12 cellular contexts compared by ENCODE assay signal in genomic region chr6:3125832-3126231, GRCh38. TPM values are rescaled to one million over a fixed set of nuclear protein-coding genes. Genes with fewer than 3 reads are reported as not detected.
DNase-seq lines count a peak whose midpoint lies in the region; ATAC-seq, FAIRE-seq and TF ChIP-seq lines count a peak whose summit lies in the region.
"Had no signal": no experiment of that assay in that cellular context is flagged by ENCODE, and none has a peak within 500 bp of the region (broad histone marks: within the 10 kb centered on the region; RNA-seq: fewer than 3 reads in every experiment).

No MANE protein-coding gene starts in this region.

- TF ChIP-seq CTCF in HEK293 (tag by site-specific recombination; IDR thresholded peaks at IDR 0.05) = no peak
- TF ChIP-seq CTCF in OCI-LY3 (IDR thresholded peaks at IDR 0.05; ENCODE audit: low read depth, low read length) = no peak
- no peak for TF ChIP-seq CTCF in GM12878 (IDR thresholded peaks at IDR 0.05 in 2 of 3, conservative IDR thresholded peaks at IDR 0.05 in 1 of 3; ENCODE audit: control insufficient read depth in 2 of 3, extremely low read depth in 1 of 3, insufficient read depth in 1 of 3, low read depth in 3 of 3, low read length in 3 of 3)
- no peak for TF ChIP-seq CTCF in endodermal cell (conservative IDR thresholded peaks at IDR 0.05)

- no peaks in the 10 kb centered on the region for H3K4me1 ChIP-seq in HEK293 (ENCODE audit: control insufficient read depth, insufficient read depth, low read length)
- H3K4me1 ChIP-seq in OCI-LY3 (ENCODE audit: low read length) = peaks cover 7% of the 10 kb centered on the region
- peaks cover 7% of the 10 kb centered on the region for H3K4me1 ChIP-seq in GM12878 (ENCODE audit: control insufficient read depth, insufficient read depth, low read length)
- H3K4me1 ChIP-seq in mucosa of stomach (ENCODE audit: control insufficient read depth, insufficient read depth, low read length) = no peaks in the 10 kb centered on the region
- H3K4me1 ChIP-seq in endodermal cell (ENCODE audit: control insufficient read depth, insufficient read depth, low read length) = no peaks in the 10 kb centered on the region
- H3K4me1 ChIP-seq in CD4-positive, alpha-beta memory T cell (ENCODE audit: insufficient read depth, low read length) = no peaks in the 10 kb centered on the region
- H3K4me1 ChIP-seq: Peyer's patch had no signal

- in situ Hi-C loops in GM12878 (cut with MboI) = loop anchor here (5.0 kb wide), 2 partner anchors 126 to 606 kb away; no protein-coding TSS in a partner anchor

- SMC1A ChIA-PET in GM12878 (lab: Charles Lee; ENCODE audit: uncharacterized antibody, unreplicated experiment) = interaction anchor here (1.0 to 3.5 kb wide), 7 partner anchors 17 to 278 kb away, joined by 3 to 32 read pairs (median 4); no protein-coding TSS in a partner anchor

- H3K4me2 ChIP-seq in OCI-LY3 (ENCODE audit: low read length) (0 out of 2 replicates have a peak overlapping the region, but pooled peaks have one; percentile 9), GM12878 (ENCODE audit: control insufficient read depth, insufficient read depth) (no peak overlapping the region)

- WGBS in GM12878 (ENCODE audit: insufficient coverage, insufficient replicate concordance, low lambda C conversion rate, missing lambda C conversion rate) = 0% methylated on average over 2 of the region's 2 CpGs
- WGBS in endodermal cell (ENCODE audit: insufficient coverage in 1 of 2, insufficient read length in 1 of 2), 2 experiments = 29 to 37% methylated on average over 2 of the region's 2 CpGs

- no TSS peak for BruUV-seq in GM12878 (replicated peaks; lab: Mats Ljungman, UMichigan)

- no peaks in the 10 kb centered on the region for H3K79me2 ChIP-seq in OCI-LY3 (ENCODE audit: low read length)
- no peaks in the 10 kb centered on the region for H3K79me2 ChIP-seq in GM12878 (ENCODE audit: control insufficient read depth, insufficient read depth, low read length)

- intact Hi-C loops in GM12878 (cut with micrococcal nuclease; ENCODE audit: unreplicated experiment) = loop anchor here (1.0 to 2.0 kb wide), 5 partner anchors 83 to 607 kb away; partner anchors contain the start of gene PSMG4
- intact Hi-C loops in CD4-positive, alpha-beta memory T cell (cut with micrococcal nuclease) = loop anchor here (1.0 to 2.0 kb wide), 4 partner anchors 31 to 606 kb away; partner anchors contain the start of gene TUBB2A

- no peaks in the 10 kb centered on the region for H4K20me1 ChIP-seq in OCI-LY3 (ENCODE audit: insufficient read depth, low read length)
- H4K20me1 ChIP-seq in GM12878 (ENCODE audit: control insufficient read depth, insufficient read depth) = no peaks in the 10 kb centered on the region

- H3K9me3 Mint-ChIP-seq in endodermal cell = no peaks in the 10 kb centered on the region
- no peaks in the 10 kb centered on the region for H3K9me3 Mint-ChIP-seq in CD4-positive, alpha-beta memory T cell
- H3K9me3 Mint-ChIP-seq: CD14-positive monocyte had no signal

- peak; percentile 30 for ATAC-seq in GM12878

- peaks cover 30% of the 10 kb centered on the region for H3K36me3 Mint-ChIP-seq in endodermal cell (ENCODE audit: low read depth)
- H3K36me3 Mint-ChIP-seq in CD4-positive, alpha-beta memory T cell = peaks cover 12 to 16% of the 10 kb centered on the region in 2 donors

- H3K9me3 ChIP-seq in HEK293 (ENCODE audit: control insufficient read depth, insufficient read depth, low read depth, low read length) = no peaks in the 10 kb centered on the region
- H3K9me3 ChIP-seq in OCI-LY3 (ENCODE audit: insufficient read depth, low read length) = no peaks in the 10 kb centered on the region
- H3K9me3 ChIP-seq in GM12878 (replicated peaks; ENCODE audit: control insufficient read depth, insufficient read depth, low read length) = no peaks in the 10 kb centered on the region
- no peaks in the 10 kb centered on the region for H3K9me3 ChIP-seq in mucosa of stomach (ENCODE audit: control insufficient read depth, low read length)
- no peaks in the 10 kb centered on the region for H3K9me3 ChIP-seq in endodermal cell (ENCODE audit: control insufficient read depth, low read length)
- H3K9me3 ChIP-seq in CD4-positive, alpha-beta memory T cell (ENCODE audit: control insufficient read depth in 1 of 2, low read length in 2 of 2) = no peaks in the 10 kb centered on the region
- H3K9me3 ChIP-seq: Caco-2, MG63, Peyer's patch had no signal

- H3K9ac ChIP-seq in OCI-LY3 (ENCODE audit: low read length) = no peak overlapping the region
- H3K9ac ChIP-seq in GM12878 (ENCODE audit: control insufficient read depth, insufficient read depth, low read length) = no peak overlapping the region
- peak overlapping the region; percentile 7 for H3K9ac ChIP-seq in mucosa of stomach (ENCODE audit: low read length)
- no peak overlapping the region for H3K9ac ChIP-seq in endodermal cell (ENCODE audit: extremely low read depth, low read length, poor library complexity, severe bottlenecking)

- TF ChIP-seq POLR2A in GM12878 (IDR thresholded peaks at IDR 0.05; ENCODE audit: low read depth, low read length) = no peak

- no peak overlapping the region for H3K27ac ChIP-seq in HEK293 (ENCODE audit: extremely low read depth, low read depth, low read length)
- H3K27ac ChIP-seq in OCI-LY3 (ENCODE audit: low read length) = no peak overlapping the region
- no peak overlapping the region for H3K27ac ChIP-seq in GM12878 (ENCODE audit: control insufficient read depth, insufficient read depth)
- no peak overlapping the region for H3K27ac ChIP-seq in endodermal cell (ENCODE audit: low read depth, low read length)
- H3K27ac ChIP-seq in CD4-positive, alpha-beta memory T cell (ENCODE audit: low read depth, low read length) = no peak overlapping the region
- H3K27ac ChIP-seq: Peyer's patch had no signal

- POLR2A ChIA-PET in HEK293 (lab: Yijun Ruan, JAX) (no interaction called here), GM12878 (lab: Charles Lee) (no interaction called here)
- POLR2A ChIA-PET in CD4-positive, alpha-beta memory T cell (lab: Charles Lee; ENCODE audit: partially characterized antibody) = no interaction called here

- H3K4me3 Mint-ChIP-seq in endodermal cell = no peak overlapping the region
- H3K4me3 Mint-ChIP-seq in CD4-positive, alpha-beta memory T cell = no peak overlapping the region
- H3K4me3 Mint-ChIP-seq: CD14-positive monocyte had no signal

- no peak for TF ChIP-seq RAD21 in GM12878 (IDR thresholded peaks at IDR 0.05; ENCODE audit: insufficient read depth, low read depth, low read length)

- H3K27me3 ChIP-seq in OCI-LY3 (ENCODE audit: low read depth, low read length) (no peaks in the 10 kb centered on the region), GM12878 (replicated peaks in 1 of 2; ENCODE audit: control insufficient read depth in 2 of 2, insufficient read depth in 2 of 2, low read length in 1 of 2) (no peaks in the 10 kb centered on the region), mucosa of stomach (ENCODE audit: control insufficient read depth, insufficient read depth, low read length) (no peaks in the 10 kb centered on the region), endodermal cell (ENCODE audit: control insufficient read depth, insufficient read depth, low read length, poor library complexity, severe bottlenecking) (no peaks in the 10 kb centered on the region)
- no peaks in the 10 kb centered on the region for H3K27me3 ChIP-seq in CD4-positive, alpha-beta memory T cell (ENCODE audit: insufficient read depth, low read length)
- H3K27me3 ChIP-seq: MG63, Peyer's patch had no signal

- DNase-seq in GM12878 (ENCODE audit: low read depth, low spot score) = no peak
- no peak for DNase-seq in endodermal cell
- no peak for DNase-seq in activated CD4-positive, CD25-positive, alpha-beta regulatory T cell (lab: John Stamatoyannopoulos, UW)
- no peak for DNase-seq in CD4-positive, alpha-beta memory T cell
- no peak for DNase-seq in CD1c-positive myeloid dendritic cell (ENCODE audit: extremely low spot score)

- peaks cover 6 to 26% of the 10 kb centered on the region in 2 experiments; a peak in 2 of 3 replicates for H3K36me3 ChIP-seq in HEK293 (ENCODE audit: control insufficient read depth in 2 of 2, insufficient read depth in 1 of 2, low read length in 2 of 2)
- no peaks in the 10 kb centered on the region for H3K36me3 ChIP-seq in OCI-LY3 (replicated peaks; ENCODE audit: low read depth, low read length)
- no peaks in the 10 kb centered on the region for H3K36me3 ChIP-seq in GM12878 (ENCODE audit: control insufficient read depth in 2 of 2, insufficient read depth in 2 of 2, low read length in 1 of 2)
- H3K36me3 ChIP-seq in mucosa of stomach (ENCODE audit: control insufficient read depth, insufficient read depth, low read length) = no peaks in the 10 kb centered on the region
- H3K36me3 ChIP-seq in endodermal cell (ENCODE audit: control insufficient read depth, insufficient read depth, low read length) = peaks cover 29% of the 10 kb centered on the region
- H3K36me3 ChIP-seq in CD4-positive, alpha-beta memory T cell (ENCODE audit: insufficient read depth, low read length) = no peaks in the 10 kb centered on the region
- H3K36me3 ChIP-seq: MG63 had no signal

- TF ChIP-seq EP300 in GM12878 (IDR thresholded peaks at IDR 0.05; ENCODE audit: borderline replicate concordance in 1 of 2, control insufficient read depth in 1 of 2, low read depth in 2 of 2, low read length in 2 of 2) = no peak

- H3K27me3 Mint-ChIP-seq in endodermal cell (ENCODE audit: insufficient read depth) = no peaks in the 10 kb centered on the region
- no peaks in the 10 kb centered on the region for H3K27me3 Mint-ChIP-seq in CD4-positive, alpha-beta memory T cell

- no peak overlapping the region for H3K4me3 ChIP-seq in HEK293 (ENCODE audit: low read depth, low read length)
- H3K4me3 ChIP-seq in OCI-LY3 (ENCODE audit: low read length) = no peak overlapping the region
- H3K4me3 ChIP-seq in GM12878 = no peak overlapping the region
- no peak overlapping the region for H3K4me3 ChIP-seq in mucosa of stomach (ENCODE audit: low read length)
- H3K4me3 ChIP-seq in endodermal cell (ENCODE audit: low read length) = no peak overlapping the region
- H3K4me3 ChIP-seq in CD4-positive, alpha-beta memory T cell (ENCODE audit: low read length in 2 of 2) = no peak overlapping the region
- H3K4me3 ChIP-seq: MG63 had no signal

- FAIRE-seq in GM12878 (lab: Jason Lieb, UNC) = no peak

- CTCF ChIA-PET in HEK293 (lab: Yijun Ruan, JAX) = interaction anchor here (0.6 to 6.2 kb wide), 20 partner anchors 9 to 285 kb away, joined by 3 to 69 read pairs (median 3); partner anchors contain the start of genes SERPINB6 and TUBB2A
- CTCF ChIA-PET in GM12878 (lab: Yijun Ruan, JAX) = interaction anchor here (0.8 to 3.7 kb wide), 9 partner anchors 10 to 606 kb away, joined by 3 to 61 read pairs (median 5); no protein-coding TSS in a partner anchor
- CTCF ChIA-PET in CD4-positive, alpha-beta memory T cell (lab: Charles Lee; ENCODE audit: partially characterized antibody) = interaction anchor here (0.7 to 7.4 kb wide), 16 partner anchors 9 to 895 kb away, joined by 3 to 83 read pairs (median 4); partner anchors contain the start of gene TUBB2A

- H3K4me1 Mint-ChIP-seq in endodermal cell = no peaks in the 10 kb centered on the region
- H3K4me1 Mint-ChIP-seq in CD4-positive, alpha-beta memory T cell = peaks cover 0 to 4% (median 0%) of the 10 kb centered on the region in 4 donors
- H3K4me1 Mint-ChIP-seq: CD14-positive monocyte had no signal

- H3K27ac Mint-ChIP-seq in endodermal cell = no peak overlapping the region
- H3K27ac Mint-ChIP-seq in CD4-positive, alpha-beta memory T cell = no peak overlapping the region

- RAD21 ChIA-PET in GM12878 (lab: Charles Lee; ENCODE audit: unreplicated experiment) = interaction anchor here (1.0 to 1.1 kb wide), 2 partner anchors 83 to 126 kb away, joined by 3 to 11 read pairs; no protein-coding TSS in a partner anchor

- no peak overlapping the region for H2AFZ ChIP-seq in OCI-LY3 (ENCODE audit: low read depth, low read length)
- no peak overlapping the region for H2AFZ ChIP-seq in GM12878 (ENCODE audit: control insufficient read depth, low read depth, low read length)

RNA-seq across cellular contexts. Expression of gene BPHL, which starts 7.3 kb away (rescaled TPM):
- total RNA-seq in GM12878 (2013; cell fraction: nucleolus; rRNA removed) = 14.4 and 17.9 TPM in 2 replicates
- total RNA-seq in GM12878 (2014; rRNA removed) = 11.3 and 12.2 TPM in 2 replicates
- total RNA-seq in GM12878 (2014; rRNA removed; fragmentation: Illumina TruSeq; extraction: Trizol) = 10.9 and 12.9 TPM in 2 replicates
- total RNA-seq in GM12878 (2021) = 12.9 and 13.7 TPM in 2 replicates
- 5.0 TPM for polyA plus RNA-seq in GM12878 (2011; ENCODE audit: low read depth)
- 11.2 and 11.8 TPM in 2 replicates for polyA plus RNA-seq in GM12878 (2011; rRNA removed)
- polyA plus RNA-seq in GM12878 (2011; cell fraction: cytosol; rRNA removed) = 7.2 and 7.5 TPM in 2 replicates
- 7.8 and 9.1 TPM in 2 replicates for polyA plus RNA-seq in GM12878 (2011; cell fraction: nucleus; rRNA removed)
- polyA plus RNA-seq in GM12878 (2012) = 4.2 and 6.4 TPM in 2 replicates
- polyA plus RNA-seq in GM12878 (2014; fragmentation: Illumina TruSeq; extraction: Trizol) = 10.8 and 11.7 TPM in 2 replicates
- 10 to 100 TPM in 1 of 2 experiments, 1 to 10 TPM in 1; 8.0 to 12.9 TPM for polyA plus RNA-seq in GM12878 (2014; fragmentation: Nextera tagmentation; extraction: Ambion mirVana)
- 13.3 and 13.8 TPM in 2 replicates for polyA plus RNA-seq in GM12878 (2014; rRNA removed)
- 10 to 100 TPM; 15.9 to 17.8 TPM for polyA plus RNA-seq in GM12878 (2016; fragmentation: Nextera tagmentation; extraction: Ambion mirVana)
- 4.5 and 5.3 TPM in 2 replicates for polyA minus RNA-seq in GM12878 (2011; rRNA and poly(A)+ RNA removed)
- 2.0 and 2.9 TPM in 2 replicates for polyA minus RNA-seq in GM12878 (2011; cell fraction: cytosol; rRNA and poly(A)+ RNA removed)
- polyA minus RNA-seq in GM12878 (2011; cell fraction: nucleus; rRNA and poly(A)+ RNA removed) = 3.0 and 5.0 TPM in 2 replicates
- total RNA-seq in endodermal cell = 10 to 100 TPM; 42.8 to 42.9 TPM
- polyA plus RNA-seq in endodermal cell (2013, experiment 1 of 2) = 33.5 TPM
- polyA plus RNA-seq in endodermal cell (2013, experiment 2 of 2) = 32.0 TPM
- 10 to 100 TPM; 11.9 to 13.7 TPM for total RNA-seq in CD4-positive, alpha-beta memory T cell
- polyA plus RNA-seq in CD4-positive, alpha-beta memory T cell = 1 to 10 TPM; 8.1 to 8.4 TPM

RNA-seq across cellular contexts. Expression of gene TUBB2A, which starts 31.5 kb away (rescaled TPM):
- total RNA-seq in GM12878 (2013; cell fraction: nucleolus; rRNA removed) = 2.4 and 3.7 TPM in 2 replicates
- total RNA-seq in GM12878 (2014; rRNA removed) (47.0 and 49.5 TPM in 2 replicates), GM12878 (2014; rRNA removed; fragmentation: Illumina TruSeq; extraction: Trizol) (17.8 and 22.7 TPM in 2 replicates), GM12878 (2021) (46.6 and 47.6 TPM in 2 replicates), endodermal cell (100 to 1,000 TPM; 262 to 297 TPM)
- 6.1 TPM for polyA plus RNA-seq in GM12878 (2011; ENCODE audit: low read depth)
- polyA plus RNA-seq in GM12878 (2011; rRNA removed) (2.3 and 4.9 TPM in 2 replicates), GM12878 (2014; fragmentation: Illumina TruSeq; extraction: Trizol) (9.6 and 23.1 TPM in 2 replicates), GM12878 (2014; fragmentation: Nextera tagmentation; extraction: Ambion mirVana) (1 to 10 TPM; 2.2 to 6.0 TPM), GM12878 (2014; rRNA removed) (46.1 and 49.3 TPM in 2 replicates), GM12878 (2016; fragmentation: Nextera tagmentation; extraction: Ambion mirVana) (10 to 100 TPM; 39.5 to 44.0 TPM)
- 4.5 and 6.8 TPM in 2 replicates for polyA plus RNA-seq in GM12878 (2011; cell fraction: cytosol; rRNA removed)
- polyA plus RNA-seq in GM12878 (2011; cell fraction: nucleus; rRNA removed) = 4.8 and 7.0 TPM in 2 replicates
- 11.6 and 23.7 TPM in 2 replicates for polyA plus RNA-seq in GM12878 (2012)
- polyA minus RNA-seq in GM12878 (2011; rRNA and poly(A)+ RNA removed) = 3.7 and 4.4 TPM in 2 replicates
- polyA minus RNA-seq in GM12878 (2011; cell fraction: cytosol; rRNA and poly(A)+ RNA removed) = 3.1 and 4.2 TPM in 2 replicates
- 1.5 and 3.1 TPM in 2 replicates for polyA minus RNA-seq in GM12878 (2011; cell fraction: nucleus; rRNA and poly(A)+ RNA removed)
- polyA plus RNA-seq in endodermal cell (2013, experiment 1 of 2) = 327 TPM
- polyA plus RNA-seq in endodermal cell (2013, experiment 2 of 2) = 301 TPM
- total RNA-seq in CD4-positive, alpha-beta memory T cell = 1 to 10 TPM; 5.2 to 5.4 TPM
- 1 to 10 TPM; 7.3 to 8.4 TPM for polyA plus RNA-seq in CD4-positive, alpha-beta memory T cell

RNA-seq across cellular contexts. Expression of gene RIPK1, which starts 57.5 kb away (rescaled TPM):
- total RNA-seq in GM12878 (2013; cell fraction: nucleolus; rRNA removed) = 4.6 and 5.2 TPM in 2 replicates
- 6.5 TPM in 2 replicates for total RNA-seq in GM12878 (2014; rRNA removed)
- 6.6 and 6.8 TPM in 2 replicates for total RNA-seq in GM12878 (2014; rRNA removed; fragmentation: Illumina TruSeq; extraction: Trizol)
- 6.4 and 7.2 TPM in 2 replicates for total RNA-seq in GM12878 (2021)
- 4.4 TPM for polyA plus RNA-seq in GM12878 (2011; ENCODE audit: low read depth)
- polyA plus RNA-seq in GM12878 (2011; rRNA removed) = 11.2 and 12.5 TPM in 2 replicates
- polyA plus RNA-seq in GM12878 (2011; cell fraction: cytosol; rRNA removed) = 8.0 and 9.8 TPM in 2 replicates
- 6.3 and 7.9 TPM in 2 replicates for polyA plus RNA-seq in GM12878 (2011; cell fraction: nucleus; rRNA removed)
- polyA plus RNA-seq in GM12878 (2012) = 4.1 and 5.3 TPM in 2 replicates
- polyA plus RNA-seq in GM12878 (2014; fragmentation: Illumina TruSeq; extraction: Trizol) = 9.4 and 10.9 TPM in 2 replicates
- 1 to 10 TPM; 1.6 to 2.2 TPM for polyA plus RNA-seq in GM12878 (2014; fragmentation: Nextera tagmentation; extraction: Ambion mirVana)
- polyA plus RNA-seq in GM12878 (2014; rRNA removed) = 5.1 and 6.2 TPM in 2 replicates
- 1 to 10 TPM; 3.8 to 5.1 TPM for polyA plus RNA-seq in GM12878 (2016; fragmentation: Nextera tagmentation; extraction: Ambion mirVana)
- 10.6 and 16.6 TPM in 2 replicates for polyA minus RNA-seq in GM12878 (2011; rRNA and poly(A)+ RNA removed)
- 3.9 and 5.9 TPM in 2 replicates for polyA minus RNA-seq in GM12878 (2011; cell fraction: cytosol; rRNA and poly(A)+ RNA removed)
- 1.7 and 3.3 TPM in 2 replicates for polyA minus RNA-seq in GM12878 (2011; cell fraction: nucleus; rRNA and poly(A)+ RNA removed)
- total RNA-seq in endodermal cell = 10 to 100 TPM; 10.2 to 18.7 TPM
- polyA plus RNA-seq in endodermal cell (2013, experiment 1 of 2) = 10.6 TPM
- polyA plus RNA-seq in endodermal cell (2013, experiment 2 of 2) = 10.9 TPM
- 10 to 100 TPM; 38.7 to 39.0 TPM for total RNA-seq in CD4-positive, alpha-beta memory T cell
- 10 to 100 TPM; 13.1 to 31.0 TPM for polyA plus RNA-seq in CD4-positive, alpha-beta memory T cell

Comparison
In these comparisons a context has a peak if more than half of its experiments do, and no peak if none do; other contexts are left out.
1. RNA of gene TUBB2A, which starts 31.5 kb away (total RNA-seq): 262 to 297 TPM in endodermal cell; 2.4 to 49.5 TPM in GM12878 and 5.2 to 5.4 TPM in CD4-positive, alpha-beta memory T cell; every median in the first group is over 4 times any median in the second.